ENCODE assay signal across 18 cellular contexts in genomic region chr7:98654524-98655272, GRCh38. TPM values are rescaled to one million over a fixed set of nuclear protein-coding genes. Genes with fewer than 3 reads are reported as not detected.
A peak's percentile ranks its signal among the peaks of the same experiment; 100 is the strongest.
DNase-seq lines count a peak whose midpoint lies in the region; ATAC-seq, FAIRE-seq and TF ChIP-seq lines count a peak whose summit lies in the region.
"Had no signal": no experiment of that assay in that cellular context is flagged by ENCODE, and none has a peak within 500 bp of the region (broad histone marks: within the 10 kb centered on the region; RNA-seq: fewer than 3 reads in every experiment).

No MANE protein-coding gene starts in this region.

- H3K4me3 ChIP-seq in HEK293 (ENCODE audit: low read depth, low read length) (no peak overlapping the region), K562 (no peak overlapping the region), body of pancreas (no peak overlapping the region)
- no peak overlapping the region for H3K4me3 ChIP-seq in effector memory CD4-positive, alpha-beta T cell (ENCODE audit: insufficient read depth, low read depth, low read length, poor library complexity, severe bottlenecking)
- H3K4me3 ChIP-seq: HAP-1 had no signal

- no peaks in the 10 kb centered on the region for H3K79me2 ChIP-seq in K562 (ENCODE audit: control insufficient read depth, insufficient read depth, low read length)

- H3K4me2 ChIP-seq in K562 (ENCODE audit: insufficient read depth, low read length): no peak overlapping the region

- no peak for FAIRE-seq in K562 (lab: Jason Lieb, UNC)
- FAIRE-seq: G401.6, GM12892, H54 had no signal

- H3K9me3 ChIP-seq in HEK293 (ENCODE audit: control insufficient read depth, insufficient read depth, low read depth, low read length) (no peaks in the 10 kb centered on the region), K562 (replicated peaks; ENCODE audit: control insufficient read depth, insufficient read depth, low read depth, low read length) (0 out of 2 replicates have a peak, but pooled peaks cover 3% of the 10 kb centered on the region), body of pancreas (no peaks in the 10 kb centered on the region)
- H3K9me3 ChIP-seq in effector memory CD4-positive, alpha-beta T cell (ENCODE audit: control insufficient read depth, low read length): no peaks in the 10 kb centered on the region
- H3K9me3 ChIP-seq: HAP-1 had no signal

- TF ChIP-seq EP300 in K562 (IDR thresholded peaks at IDR 0.05; ENCODE audit: low read length): no peak

- no peak for TF ChIP-seq RAD21 in K562 (CRISPR knock-in tag; conservative IDR thresholded peaks at IDR 0.05 in 1 of 2, IDR thresholded peaks at IDR 0.05 in 1 of 2)

- H3K9ac ChIP-seq in K562 (ENCODE audit: insufficient read depth in 1 of 2, low read depth in 2 of 2, low read length in 2 of 2): no peak overlapping the region

- H3K27ac ChIP-seq in HEK293 (ENCODE audit: extremely low read depth, low read depth, low read length): no peak overlapping the region
- no peak overlapping the region for H3K27ac ChIP-seq in K562 (ENCODE audit: extremely low read depth, low read depth, low read length)
- H3K27ac ChIP-seq in body of pancreas: no peak overlapping the region
- H3K27ac ChIP-seq in effector memory CD4-positive, alpha-beta T cell (ENCODE audit: insufficient read depth, low read length, poor library complexity, severe bottlenecking): no peak overlapping the region

- intact Hi-C loops in K562 (cut with micrococcal nuclease): no loop called here
- intact Hi-C loops in body of pancreas (cut with DNase I): no loop called here

- DNase-seq in HEK293T (ENCODE audit: extremely low spot score) (no peak), K562 (ENCODE audit: extremely low read depth in 1 of 4, low spot score in 3 of 4) (no peak), body of pancreas (no peak)
- no peak for DNase-seq in stimulated activated CD8-positive, alpha-beta memory T cell treated with anti-CD3 and anti-CD28 coated beads, Interleukin-4, amount 100 ng/mL, for 48 hours
- DNase-seq in effector memory CD4-positive, alpha-beta T cell: no peak
- DNase-seq: C1 segment of cervical spinal cord; Calu3; CD4-positive, alpha-beta memory T cell; COR-L47; DMS53; DMS79 treated with DMSO at 0.1 percent for 48 hours; GOT3 had no signal

- no peaks in the 10 kb centered on the region for H3K4me1 ChIP-seq in HEK293 (ENCODE audit: control insufficient read depth, insufficient read depth, low read length)
- no peaks in the 10 kb centered on the region for H3K4me1 ChIP-seq in K562 (replicated peaks in 1 of 2; ENCODE audit: control insufficient read depth in 2 of 2, insufficient read depth in 2 of 2, low read length in 2 of 2)
- H3K4me1 ChIP-seq in body of pancreas: no peaks in the 10 kb centered on the region
- no peaks in the 10 kb centered on the region for H3K4me1 ChIP-seq in effector memory CD4-positive, alpha-beta T cell (ENCODE audit: control insufficient read depth, insufficient read depth, low read length, poor library complexity, severe bottlenecking)
- H3K4me1 ChIP-seq: HAP-1 had no signal

- H4K20me1 ChIP-seq in K562 (replicated peaks; ENCODE audit: control insufficient read depth, insufficient read depth, low read length): no peaks in the 10 kb centered on the region

- in situ Hi-C loops in K562 (cut with MboI): no loop called here

- no peaks in the 10 kb centered on the region for H3K36me3 ChIP-seq in HEK293 (ENCODE audit: control insufficient read depth in 2 of 2, insufficient read depth in 1 of 2, low read length in 2 of 2)
- H3K36me3 ChIP-seq in K562 (ENCODE audit: control insufficient read depth, insufficient read depth, low read length): no peaks in the 10 kb centered on the region
- no peaks in the 10 kb centered on the region for H3K36me3 ChIP-seq in body of pancreas (replicated peaks in 1 of 2; ENCODE audit: insufficient read depth in 1 of 2, low read depth in 2 of 2)
- H3K36me3 ChIP-seq in effector memory CD4-positive, alpha-beta T cell (ENCODE audit: control insufficient read depth, insufficient read depth, low read length): no peaks in the 10 kb centered on the region
- H3K36me3 ChIP-seq: HAP-1 had no signal

- BruUV-seq in K562 (replicated peaks; lab: Mats Ljungman, UMichigan): no TSS peak

- H2AFZ ChIP-seq in K562 (ENCODE audit: low read depth, low read length): no peak overlapping the region

- H3K9me1 ChIP-seq in K562 (ENCODE audit: control insufficient read depth, insufficient read depth, low read length): no peaks in the 10 kb centered on the region

- H3K27me3 ChIP-seq in K562 (ENCODE audit: control insufficient read depth in 2 of 2, insufficient read depth in 2 of 2, low read length in 2 of 2) (peaks cover 12 to 28% of the 10 kb centered on the region in 2 experiments; a peak in 4 of 5 replicates), body of pancreas (no peaks in the 10 kb centered on the region)
- H3K27me3 ChIP-seq in effector memory CD4-positive, alpha-beta T cell (replicated peaks; ENCODE audit: control insufficient read depth, insufficient read depth, low read length, poor library complexity, severe bottlenecking): no peaks in the 10 kb centered on the region

- ATAC-seq in K562 (no peak), body of pancreas (no peak)

- CTCF ChIA-PET in HEK293 (lab: Yijun Ruan, JAX) (no interaction called here), HEK293T (lab: Yijun Ruan, JAX) (no interaction called here), K562 (lab: Yijun Ruan, JAX; ENCODE audit: low intra/inter-chr PET ratio) (interaction anchor here (0.5 kb wide), 1 partner anchor 91 kb away, joined by 4 read pairs; no protein-coding TSS in a partner anchor)

- WGBS in K562 (ENCODE audit: insufficient coverage, low coverage, missing lambda C conversion rate): 7% methylated on average over 3 of the region's 3 CpGs
- WGBS in body of pancreas, 2 donors: 82 to 87% methylated on average over 3 of the region's 3 CpGs

- POLR2A ChIA-PET in HEK293 (lab: Yijun Ruan, JAX) (no interaction called here), HEK293T (lab: Yijun Ruan, JAX) (no interaction called here), K562 (lab: Yijun Ruan, JAX) (no interaction called here)

- no peak for TF ChIP-seq POLR2A in K562 (conservative IDR thresholded peaks at IDR 0.05)
- TF ChIP-seq POLR2A in body of pancreas (IDR thresholded peaks at IDR 0.05): no peak

- no peak for TF ChIP-seq CTCF in HEK293 (tag by site-specific recombination; IDR thresholded peaks at IDR 0.05)
- no peak for TF ChIP-seq CTCF in K562 (IDR thresholded peaks at IDR 0.05 in 2 of 3, conservative IDR thresholded peaks at IDR 0.05 in 1 of 3; ENCODE audit: insufficient read depth in 2 of 3, low read depth in 1 of 3, low read length in 3 of 3)
- no peak for TF ChIP-seq CTCF in body of pancreas (IDR thresholded peaks at IDR 0.05)

TF ChIP-seq in HEK293, 187 proteins besides CTCF, POLR2A, EP300 and RAD21:
- peak; percentile 40 for TF ChIP-seq ZNF366 (tag by site-specific recombination; conservative IDR thresholded peaks at IDR 0.05)
- TF ChIP-seq HOXA7 (CRISPR knock-in tag; IDR thresholded peaks at IDR 0.05; ENCODE audit: borderline replicate concordance): no peak
- no peak for TF ChIP-seq ZNF777 (tag by site-specific recombination; IDR thresholded peaks at IDR 0.05; ENCODE audit: borderline replicate concordance)
- 0 out of 2 replicates have a peak, but pooled peaks have one; percentile 22 for TF ChIP-seq ZBTB17 (tag by site-specific recombination; IDR thresholded peaks at IDR 0.05)
- no peak for TF ChIP-seq RBAK (tag by site-specific recombination; IDR thresholded peaks at IDR 0.05)

TF ChIP-seq in HEK293T, 16 proteins besides CTCF, POLR2A, EP300 and RAD21:
- TF ChIP-seq PKNOX1 (IDR thresholded peaks at IDR 0.05) (peak; percentile 59; the same call in 1 of the 2 replicates), SP1 (IDR thresholded peaks at IDR 0.05) (no peak)

TF ChIP-seq in K562, 482 proteins besides CTCF, POLR2A, EP300 and RAD21 (continues in another document):
- peak; percentile 86 for TF ChIP-seq ZBTB2 (IDR thresholded peaks at IDR 0.05)
- TF ChIP-seq TAF9B (IDR thresholded peaks at IDR 0.05; ENCODE audit: partially characterized antibody): no peak
- TF ChIP-seq DACH1 (IDR thresholded peaks at IDR 0.05; ENCODE audit: partially characterized antibody): peak; percentile 73

RNA-seq across cellular contexts. Expression of gene NPTX2, which starts 37.6 kb away (rescaled TPM):
- total RNA-seq in K562 (2011; cell fraction: chromatin; rRNA removed; ENCODE audit: low replicate concordance): not detected in 2 replicates
- not detected in 2 replicates for total RNA-seq in K562 (2011; cell fraction: nucleolus; rRNA removed)
- total RNA-seq in K562 (2011; cell fraction: nucleoplasm; rRNA removed): not detected in 2 replicates
- total RNA-seq in K562 (2014; rRNA removed) (not detected in 2 replicates), K562 (2014; rRNA removed; fragmentation: Illumina TruSeq; extraction: Trizol) (not detected in 2 replicates), K562 (2015; rRNA removed; fragmentation: Illumina TruSeq; extraction: Trizol) (not detected in 2 replicates), K562 (2021) (0.07 TPM in 1 of 2 replicates, not detected in the other), body of pancreas (10 to 100 TPM; 18.4 to 37.2 TPM)
- polyA plus RNA-seq in K562 (2011; rRNA removed) (not detected in 2 replicates), K562 (2014; fragmentation: Illumina TruSeq; extraction: Trizol) (not detected in 2 replicates), K562 (2014; fragmentation: Nextera tagmentation; extraction: Ambion mirVana) (not detected), K562 (2014; rRNA removed) (not detected in 2 replicates)
- not detected in 2 replicates for polyA plus RNA-seq in K562 (2011; cell fraction: cytosol; rRNA removed)
- polyA plus RNA-seq in K562 (2011; cell fraction: nucleus; rRNA removed): not detected in 2 replicates
- polyA plus RNA-seq in K562 (2012): not detected in 2 replicates
- polyA minus RNA-seq in K562 (2011; rRNA and poly(A)+ RNA removed): not detected in 2 replicates
- not detected in 2 replicates for polyA minus RNA-seq in K562 (2011; cell fraction: cytosol; rRNA and poly(A)+ RNA removed)
- polyA minus RNA-seq in K562 (2011; cell fraction: nucleus; rRNA and poly(A)+ RNA removed): not detected in 2 replicates
- total RNA-seq: A172; Calu3; CD4-positive, alpha-beta memory T cell had no signal
- polyA plus RNA-seq: CD4-positive, alpha-beta memory T cell had no signal

Comparison
In these comparisons a context has a peak if more than half of its experiments do, and no peak if none do; other contexts are left out.
1. RNA of gene NPTX2, which starts 37.6 kb away (total RNA-seq): 18.4 to 37.2 TPM in body of pancreas; 0.07 TPM in K562; every median in the first group is over 10 times any median in the second.
2. Of the 44 proteins assayed by ChIP-seq in both K562 and HEK293: peak only in K562: none; only in HEK293: ZBTB17; in both: none; in neither: 43.